ENCODE assay signal across 12 cellular contexts in genomic region chr19:4183967-4184717, GRCh38. TPM values are rescaled to one million over a fixed set of nuclear protein-coding genes. Genes with fewer than 3 reads are reported as not detected.
A peak's percentile ranks its signal among the peaks of the same experiment; 100 is the strongest.
DNase-seq lines count a peak whose midpoint lies in the region; ATAC-seq and TF ChIP-seq lines count a peak whose summit lies in the region.
"Had no signal": no experiment of that assay in that cellular context is flagged by ENCODE, and none has a peak within 500 bp of the region (broad histone marks: within the 10 kb centered on the region; RNA-seq: fewer than 3 reads in every experiment).

No MANE protein-coding gene starts in this region.

- no peak overlapping the region for H4K5ac ChIP-seq in mesendoderm (ENCODE audit: low read length)

- POLR2A ChIA-PET in CD4-positive, alpha-beta memory T cell (lab: Charles Lee; ENCODE audit: partially characterized antibody), result interaction anchor here (1.2 to 1.7 kb wide), 3 partner anchors 63 to 199 kb away, joined by 3 to 4 read pairs (median 4); partner anchors contain the start of genes EEF2 and YJU2

- H3K79me1 ChIP-seq in mesendoderm (ENCODE audit: low read length), result peaks cover 4% of the 10 kb centered on the region

- H2BK5ac ChIP-seq in mesendoderm (ENCODE audit: low read length), result no peak overlapping the region

- H3K9me3 Mint-ChIP-seq in CD4-positive, alpha-beta memory T cell, result peaks cover 0 to 6% (median 0%) of the 10 kb centered on the region in 8 donors
- H3K9me3 Mint-ChIP-seq in HFFc6, result no peaks in the 10 kb centered on the region

- H3K4me1 Mint-ChIP-seq in CD4-positive, alpha-beta memory T cell, result peaks cover 30 to 41% (median 32%) of the 10 kb centered on the region in 4 donors
- H3K4me1 Mint-ChIP-seq in HFFc6 (ENCODE audit: low read depth), result peaks cover 14% of the 10 kb centered on the region

- H3K56ac ChIP-seq in mesendoderm (ENCODE audit: low read length), result no peak overlapping the region

- no peak for ATAC-seq in lower lobe of right lung
- no peak for ATAC-seq in HG03354 (IDR thresholded peaks at IDR 0.05; ENCODE audit: poor library complexity, severe bottlenecking, unreplicated experiment)

- no peaks in the 10 kb centered on the region for H3K79me2 ChIP-seq in mesendoderm (ENCODE audit: control insufficient read depth, insufficient read depth, low read length)

- H3K23ac ChIP-seq in mesendoderm (ENCODE audit: low read length), result no peak overlapping the region

- H3K36me3 ChIP-seq in CD4-positive, alpha-beta memory T cell (ENCODE audit: insufficient read depth, low read length), result peaks cover 5% of the 10 kb centered on the region
- H3K36me3 ChIP-seq in NT2/D1 (ENCODE audit: insufficient read depth, insufficient read length, low read length) (peaks cover 20% of the 10 kb centered on the region), lower lobe of right lung (peaks cover 16% of the 10 kb centered on the region), mesendoderm (ENCODE audit: control insufficient read depth, insufficient read depth, low read length) (no peaks in the 10 kb centered on the region)

- H3K36me3 Mint-ChIP-seq in CD4-positive, alpha-beta memory T cell, result peaks cover 5 to 15% of the 10 kb centered on the region in 2 donors
- H3K36me3 Mint-ChIP-seq in HFFc6 (ENCODE audit: low read depth), result peaks cover 6% of the 10 kb centered on the region; the same call in 1 of the 2 replicates

- H3K9ac ChIP-seq in NT2/D1 (ENCODE audit: insufficient read length, low read depth) (peak overlapping the region; percentile 27), mesendoderm (ENCODE audit: low read length) (no peak overlapping the region)

- H3K27me3 ChIP-seq in CD4-positive, alpha-beta memory T cell (ENCODE audit: insufficient read depth, low read length), result no peaks in the 10 kb centered on the region
- no peaks in the 10 kb centered on the region for H3K27me3 ChIP-seq in NT2/D1 (ENCODE audit: insufficient read depth, insufficient read length)
- H3K27me3 ChIP-seq in lower lobe of right lung (ENCODE audit: low read depth), result peaks cover 4% of the 10 kb centered on the region
- H3K27me3 ChIP-seq in mesendoderm (ENCODE audit: insufficient read depth, low read length, poor library complexity), result no peaks in the 10 kb centered on the region

- H3K4me3 ChIP-seq in CD4-positive, alpha-beta memory T cell (ENCODE audit: low read length in 2 of 2), result no peak overlapping the region
- H3K4me3 ChIP-seq in NT2/D1 (ENCODE audit: insufficient read length, low read depth) (no peak overlapping the region), lower lobe of right lung (no peak overlapping the region), mesendoderm (ENCODE audit: low read length) (no peak overlapping the region)

- H3K27ac ChIP-seq in CD4-positive, alpha-beta memory T cell (ENCODE audit: low read depth, low read length), result no peak overlapping the region
- H3K27ac ChIP-seq in lower lobe of right lung (no peak overlapping the region), mesendoderm (ENCODE audit: low read depth, low read length) (no peak overlapping the region)

- H3K4me2 ChIP-seq in mesendoderm (ENCODE audit: low read length), result no peak overlapping the region

- no CpG with 5 or more reads among the region's 23 CpGs for WGBS in mesendoderm (ENCODE audit: extremely low coverage, insufficient coverage, low lambda C conversion rate)

- no peak overlapping the region for H3K18ac ChIP-seq in mesendoderm (ENCODE audit: low read length)

- H3K9me3 ChIP-seq in CD4-positive, alpha-beta memory T cell (ENCODE audit: control insufficient read depth in 1 of 2, low read length in 2 of 2), result no peaks in the 10 kb centered on the region
- H3K9me3 ChIP-seq in NT2/D1 (ENCODE audit: insufficient read depth, low read length), result no peaks in the 10 kb centered on the region
- H3K9me3 ChIP-seq in lower lobe of right lung, result no peaks in the 10 kb centered on the region

- H2BK15ac ChIP-seq in mesendoderm (replicated peaks; ENCODE audit: low read depth), result no peak overlapping the region

- no peak overlapping the region for H2BK120ac ChIP-seq in mesendoderm (ENCODE audit: low read depth, low read length)

- no peak overlapping the region for H2AK5ac ChIP-seq in mesendoderm (ENCODE audit: low read length)

- TF ChIP-seq CTCF in HFFc6 (IDR thresholded peaks at IDR 0.05) (no peak), lower lobe of right lung (IDR thresholded peaks at IDR 0.05) (no peak)

- intact Hi-C loops in CD4-positive, alpha-beta memory T cell (cut with micrococcal nuclease), result loop anchor here (5.0 to 10.0 kb wide), 5 partner anchors 79 to 538 kb away; partner anchors contain the start of genes DPP9, MPND, TNFAIP8L1 and ZBTB7A
- intact Hi-C loops in lower lobe of right lung (cut with DNase I), result no loop called here

- CTCF ChIA-PET in CD4-positive, alpha-beta memory T cell (lab: Charles Lee; ENCODE audit: partially characterized antibody), result no interaction called here

- H3K4me3 Mint-ChIP-seq in CD4-positive, alpha-beta memory T cell, result peak overlapping the region in 7 of 8 donors; percentile 46 to 80 (median 69)
- H3K4me3 Mint-ChIP-seq in HFFc6, result peak overlapping the region; percentile 67

- peaks cover 27% of the 10 kb centered on the region for H3K4me1 ChIP-seq in CD4-positive, alpha-beta memory T cell (ENCODE audit: insufficient read depth, low read length)
- H3K4me1 ChIP-seq in NT2/D1 (ENCODE audit: insufficient read depth, insufficient read length) (peaks cover 7% of the 10 kb centered on the region), lower lobe of right lung (peaks cover 34% of the 10 kb centered on the region), mesendoderm (ENCODE audit: control insufficient read depth, low read depth, low read length) (no peaks in the 10 kb centered on the region)

- H3K27ac Mint-ChIP-seq in CD4-positive, alpha-beta memory T cell, result peak overlapping the region in 5 of 7 donors; percentile 8 to 65 (median 32)
- no peak overlapping the region for H3K27ac Mint-ChIP-seq in HFFc6

- H3K4ac ChIP-seq in mesendoderm (ENCODE audit: low read depth, low read length), result no peak overlapping the region

- H4K8ac ChIP-seq in mesendoderm (ENCODE audit: low read depth, low read length), result no peak overlapping the region

- DNase-seq in CD4-positive, alpha-beta memory T cell, result no peak
- DNase-seq in HFFc6, result no peak
- DNase-seq in NT2/D1 (ENCODE audit: low read depth, low spot score), result no peak
- peak; percentile 54 for DNase-seq in lower lobe of right lung
- DNase-seq in mesendoderm, result no peak
- DNase-seq in OCI-M1 (lab: John Stamatoyannopoulos, UW), result no peak
- no peak for DNase-seq in SK-N-DZ (ENCODE audit: low spot score)
- DNase-seq: activated naive CD4-positive, alpha-beta T cell treated with anti-CD3 and anti-CD28 coated beads, Interleukin-2, amount 50 U/mL, for 16 hours; Right ventricle myocardium superior; stimulated activated CD4-positive, alpha-beta T cell treated with anti-CD3 and anti-CD28 coated beads, Interleukin-2, amount 100 ng/mL, for 48 hours had no signal

- H3K27me3 Mint-ChIP-seq in CD4-positive, alpha-beta memory T cell, result peaks cover 0 to 3% of the 10 kb centered on the region in 2 donors
- peaks cover 8% of the 10 kb centered on the region for H3K27me3 Mint-ChIP-seq in HFFc6 (ENCODE audit: insufficient read depth)

RNA-seq across cellular contexts. Expression of gene ANKRD24, which starts 1.7 kb away (rescaled TPM):
- 1 to 10 TPM; 1.9 to 2.9 TPM for total RNA-seq in CD4-positive, alpha-beta memory T cell
- under 1 TPM in 1 of 2 donors, not detected in 1; 0.20 TPM for polyA plus RNA-seq in CD4-positive, alpha-beta memory T cell
- under 1 TPM; 0.11 to 0.81 (median 0.54) TPM for total RNA-seq in HFFc6 (2021; fragmentation: NEBNext Ultra II Directional; extraction: Animal tissue kit (Norgen Biotek cat#: 25700))
- total RNA-seq in lower lobe of right lung, result 1.9 TPM
- polyA plus RNA-seq in mesendoderm (2013, experiment 1 of 2), result 2.7 TPM
- 2.6 TPM for polyA plus RNA-seq in mesendoderm (2013, experiment 2 of 2)
- polyA plus RNA-seq in SK-N-DZ (2014; cell fraction: cytosol; rRNA removed), result 1.00 and 1.1 TPM in 2 replicates
- 1.9 and 2.9 TPM in 2 replicates for polyA plus RNA-seq in SK-N-DZ (2014; cell fraction: nucleus; rRNA removed)

RNA-seq across cellular contexts. Expression of gene SIRT6, which starts 1.8 kb away (rescaled TPM):
- total RNA-seq in CD4-positive, alpha-beta memory T cell, result 10 to 100 TPM; 26.8 to 27.0 TPM
- 1 to 10 TPM in 1 of 2 donors, under 1 TPM in 1; 0.19 to 5.0 TPM for polyA plus RNA-seq in CD4-positive, alpha-beta memory T cell
- total RNA-seq in HFFc6 (2021; fragmentation: NEBNext Ultra II Directional; extraction: Animal tissue kit (Norgen Biotek cat#: 25700)), result 10 to 100 TPM; 23.4 to 27.5 (median 25.2) TPM
- total RNA-seq in lower lobe of right lung, result 18.1 TPM
- 14.4 TPM for polyA plus RNA-seq in mesendoderm (2013, experiment 1 of 2)
- 13.1 TPM for polyA plus RNA-seq in mesendoderm (2013, experiment 2 of 2)
- 35.9 and 36.3 TPM in 2 replicates for polyA plus RNA-seq in SK-N-DZ (2014; cell fraction: cytosol; rRNA removed)
- 67.7 and 80.5 TPM in 2 replicates for polyA plus RNA-seq in SK-N-DZ (2014; cell fraction: nucleus; rRNA removed)

RNA-seq across cellular contexts. Expression of gene CREB3L3, which starts 30.7 kb away (rescaled TPM):
- not detected for total RNA-seq in CD4-positive, alpha-beta memory T cell
- polyA plus RNA-seq in CD4-positive, alpha-beta memory T cell, result not detected
- not detected for total RNA-seq in HFFc6 (2021; fragmentation: NEBNext Ultra II Directional; extraction: Animal tissue kit (Norgen Biotek cat#: 25700))
- not detected for total RNA-seq in lower lobe of right lung
- not detected for polyA plus RNA-seq in mesendoderm (2013, experiment 1 of 2)
- polyA plus RNA-seq in mesendoderm (2013, experiment 2 of 2), result 0.03 TPM
- not detected in 2 replicates for polyA plus RNA-seq in SK-N-DZ (2014; cell fraction: cytosol; rRNA removed)
- 0.15 and 0.51 TPM in 2 replicates for polyA plus RNA-seq in SK-N-DZ (2014; cell fraction: nucleus; rRNA removed)
- total RNA-seq: Right ventricle myocardium superior had no signal
- polyA plus RNA-seq: fibroblast of lung had no signal

RNA-seq across cellular contexts. Expression of gene EBI3, which starts 45.2 kb away (rescaled TPM):
- total RNA-seq in CD4-positive, alpha-beta memory T cell, result not detected
- under 1 TPM in 1 of 2 donors, not detected in 1; 0.26 TPM for polyA plus RNA-seq in CD4-positive, alpha-beta memory T cell
- under 1 TPM; 0.17 to 0.61 (median 0.37) TPM for total RNA-seq in HFFc6 (2021; fragmentation: NEBNext Ultra II Directional; extraction: Animal tissue kit (Norgen Biotek cat#: 25700))
- total RNA-seq in lower lobe of right lung, result 1.7 TPM
- 0.55 TPM for polyA plus RNA-seq in mesendoderm (2013, experiment 1 of 2)
- polyA plus RNA-seq in mesendoderm (2013, experiment 2 of 2), result 0.67 TPM
- polyA plus RNA-seq in SK-N-DZ (2014; cell fraction: cytosol; rRNA removed), result not detected in 2 replicates
- polyA plus RNA-seq in SK-N-DZ (2014; cell fraction: nucleus; rRNA removed), result not detected in 2 replicates
- total RNA-seq: fibroblast of lung had no signal
